33 cellular contexts compared by ENCODE assay signal in the genomic region with DNA sequence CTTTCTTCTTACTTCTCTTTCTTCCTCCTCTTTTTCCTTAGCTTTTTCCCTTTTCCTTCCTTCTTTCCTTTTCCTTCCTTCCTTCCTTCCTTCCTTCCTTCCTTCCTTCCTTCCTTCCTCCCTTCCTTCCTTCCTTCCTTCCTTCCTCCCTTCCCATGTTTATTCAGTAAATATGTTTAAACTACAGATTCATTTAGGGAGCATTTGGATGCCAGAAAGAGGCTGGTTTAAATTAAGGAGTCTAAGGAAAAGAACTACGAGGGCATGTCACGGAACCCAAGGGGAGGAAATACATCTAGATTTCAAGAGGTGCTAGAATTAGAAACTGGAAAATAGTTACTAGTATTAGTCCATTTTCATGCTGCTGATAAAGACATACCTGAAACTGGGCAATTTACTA.
"Had no signal": no experiment of that assay in that cellular context is flagged by ENCODE, and none has a peak within 500 bp of the region (broad histone marks: within the 10 kb centered on the region; RNA-seq: fewer than 3 reads in every experiment).

No MANE protein-coding gene starts in this region.

- H3K4me3 Mint-ChIP-seq: activated B cell treated with CpG ODN at 0.5 μM for 24 hours; activated CD4-positive, alpha-beta memory T cell treated with anti-CD3 and anti-CD28 coated beads for 36 hours; activated CD4-positive, alpha-beta T cell treated with anti-CD3 and anti-CD28 coated beads, Interleukin-2, amount 10 ng/mL, durations not matched to agents 24 days and 14 days; activated CD8-positive, alpha-beta T cell treated with anti-CD3 and anti-CD28 coated beads for 36 hours; activated naive CD4-positive, alpha-beta T cell treated with anti-CD3 and anti-CD28 coated beads for 36 hours; activated naive CD8-positive, alpha-beta T cell treated with anti-CD3 and anti-CD28 coated beads for 36 hours; activated T-cell treated with anti-CD3 and anti-CD28 coated beads, Interleukin-2, amount 50 U/mL, for 4 hours; activated T-cell treated with anti-CD3 and anti-CD28 coated beads, Interleukin-2, amount 50 U/mL, for 72 hours; activated T-helper 1 cell treated with anti-CD3 and anti-CD28 coated beads, Interleukin-12 subunit alpha, Interleukin-12 subunit beta, Interleukin-2, Interleukin-4 antibody, amounts not matched to agents 30 ng/mL and 10 ng/mL and 1 ng/mL, durations not matched to agents 14 hours and 24 hours and 36 hours; activated T-helper 17 cell treated with anti-CD3 and anti-CD28 coated beads, Interleukin-2, amount 50 U/mL, for 72 hours; T-helper 2 cell treated with Interferon-gamma antibody and Interleukin-4, amounts not matched to agents 5 μg/mL and 100 μg/mL, for 36 hours had no signal

- H3K4me1 ChIP-seq: adrenal gland, body of pancreas, breast epithelium had no signal

- H3K27me3 ChIP-seq: adrenal gland, body of pancreas, brain microvascular endothelial cell, breast epithelium had no signal

- H3K4me1 Mint-ChIP-seq: activated B cell treated with CpG ODN at 0.5 μM for 24 hours; activated CD4-positive, alpha-beta T cell treated with anti-CD3 and anti-CD28 coated beads, Interleukin-2, amount 10 ng/mL, durations not matched to agents 24 days and 14 days; activated naive CD8-positive, alpha-beta T cell treated with anti-CD3 and anti-CD28 coated beads for 36 hours; activated T-helper 17 cell treated with anti-CD3 and anti-CD28 coated beads, Interleukin-2, amount 50 U/mL, for 72 hours had no signal

- H3K9me3 ChIP-seq: adrenal gland, body of pancreas had no signal

- H3K36me3 ChIP-seq: adrenal gland, brain microvascular endothelial cell, breast epithelium had no signal

- DNase-seq: activated B cell treated with CpG ODN at 0.5 μM for 24 hours; activated CD4-positive, alpha-beta memory T cell treated with anti-CD3 and anti-CD28 coated beads for 36 hours; activated CD4-positive, alpha-beta T cell treated with anti-CD3 and anti-CD28 coated beads for 4 hours; activated CD4-positive, alpha-beta T cell treated with anti-CD3 and anti-CD28 coated beads, Interleukin-2, amount 10 ng/mL, durations not matched to agents 24 days and 14 days; activated CD4-positive, alpha-beta T cell treated with anti-CD3 and anti-CD28 coated beads, Interleukin-2, amount 50 U/mL, for 1 hour; activated CD4-positive, alpha-beta T cell treated with anti-CD3 and anti-CD28 coated beads, Interleukin-2, amount 50 U/mL, for 4 hours; activated CD4-positive, CD25-positive, alpha-beta regulatory T cell treated with anti-CD3 and anti-CD28 coated beads, Interleukin-2, amount 50 U/mL, for 72 hours; activated CD8-positive, alpha-beta memory T cell treated with anti-CD3 and anti-CD28 coated beads, Interleukin-2, amount 50 U/mL, for 4 hours; activated CD8-positive, alpha-beta T cell treated with anti-CD3 and anti-CD28 coated beads for 36 hours; activated effector memory CD4-positive, alpha-beta T cell treated with anti-CD3 and anti-CD28 coated beads, Interleukin-2, amount 50 U/mL, for 16 hours; activated gamma-delta T cell treated with Interleukin-2 at 50 U/mL for 16 hours; activated naive CD4-positive, alpha-beta T cell; activated naive CD4-positive, alpha-beta T cell treated with anti-CD3 and anti-CD28 coated beads for 36 hours; activated naive CD4-positive, alpha-beta T cell treated with anti-CD3 and anti-CD28 coated beads, Interleukin-2, amount 50 U/mL, for 16 hours; activated naive CD8-positive, alpha-beta T cell treated with anti-CD3 and anti-CD28 coated beads for 36 hours; activated T-cell treated with anti-CD3 and anti-CD28 coated beads for 4 hours; activated T-cell treated with anti-CD3 and anti-CD28 coated beads, Interleukin-2, amount 50 U/mL, for 1 hour; activated T-cell treated with anti-CD3 and anti-CD28 coated beads, Interleukin-2, amount 50 U/mL, for 4 hours; activated T-cell treated with anti-CD3 and anti-CD28 coated beads, Interleukin-2, amount 50 U/mL, for 72 hours; adrenal gland; amniotic stem cell; aorta; body of pancreas; brain microvascular endothelial cell; central memory CD4-positive, alpha-beta T cell; T-helper 2 cell; T-helper 9 cell had no signal

- H3K9me3 Mint-ChIP-seq: activated CD8-positive, alpha-beta T cell treated with anti-CD3 and anti-CD28 coated beads for 36 hours; activated T-cell treated with anti-CD3 and anti-CD28 coated beads, Interleukin-2, amount 50 U/mL, for 4 hours; activated T-helper 1 cell treated with anti-CD3 and anti-CD28 coated beads, Interleukin-12 subunit alpha, Interleukin-12 subunit beta, Interleukin-2, Interleukin-4 antibody, amounts not matched to agents 30 ng/mL and 10 ng/mL and 1 ng/mL, durations not matched to agents 14 hours and 24 hours and 36 hours; T-helper 2 cell treated with Interferon-gamma antibody and Interleukin-4, amounts not matched to agents 5 μg/mL and 100 μg/mL, for 36 hours had no signal

- H3K27ac ChIP-seq: adrenal gland, body of pancreas, brain microvascular endothelial cell, breast epithelium, VCaP had no signal

- H3K4me3 ChIP-seq: adrenal gland, body of pancreas, breast epithelium had no signal

- ATAC-seq: activated CD8-positive, alpha-beta T cell treated with anti-CD3 and anti-CD28 coated beads for 36 hours; activated naive CD4-positive, alpha-beta T cell treated with anti-CD3 and anti-CD28 coated beads, Interleukin-2, amount 50 U/mL, for 72 hours; activated T-cell treated with anti-CD3 and anti-CD28 coated beads, Interleukin-2, amount 50 U/mL, for 4 hours; activated T-cell treated with anti-CD3 and anti-CD28 coated beads, Interleukin-2, amount 50 U/mL, for 72 hours; activated T-helper 17 cell treated with anti-CD3 and anti-CD28 coated beads, Interleukin-2, amount 50 U/mL, for 72 hours; body of pancreas had no signal

- H3K27me3 Mint-ChIP-seq: activated B cell treated with CpG ODN at 0.5 μM for 24 hours; activated CD4-positive, alpha-beta memory T cell treated with anti-CD3 and anti-CD28 coated beads for 36 hours; activated CD4-positive, alpha-beta T cell treated with anti-CD3 and anti-CD28 coated beads, Interleukin-2, amount 10 ng/mL, durations not matched to agents 24 days and 14 days; activated CD8-positive, alpha-beta T cell treated with anti-CD3 and anti-CD28 coated beads for 36 hours; activated naive CD8-positive, alpha-beta T cell treated with anti-CD3 and anti-CD28 coated beads for 36 hours; activated T-helper 17 cell treated with anti-CD3 and anti-CD28 coated beads, Interleukin-2, amount 50 U/mL, for 72 hours had no signal

- H3K27ac Mint-ChIP-seq: activated B cell treated with CpG ODN at 0.5 μM for 24 hours; activated CD4-positive, alpha-beta memory T cell treated with anti-CD3 and anti-CD28 coated beads for 36 hours; activated CD4-positive, alpha-beta T cell treated with anti-CD3 and anti-CD28 coated beads, Interleukin-2, amount 10 ng/mL, durations not matched to agents 24 days and 14 days; activated CD8-positive, alpha-beta T cell treated with anti-CD3 and anti-CD28 coated beads for 36 hours; activated naive CD4-positive, alpha-beta T cell treated with anti-CD3 and anti-CD28 coated beads for 36 hours; activated naive CD4-positive, alpha-beta T cell treated with anti-CD3 and anti-CD28 coated beads, Interleukin-2, amount 50 U/mL, for 72 hours; activated naive CD8-positive, alpha-beta T cell treated with anti-CD3 and anti-CD28 coated beads for 36 hours; activated T-cell treated with anti-CD3 and anti-CD28 coated beads, Interleukin-2, amount 50 U/mL, for 72 hours; activated T-helper 1 cell treated with anti-CD3 and anti-CD28 coated beads, Interleukin-12 subunit alpha, Interleukin-12 subunit beta, Interleukin-2, Interleukin-4 antibody, amounts not matched to agents 30 ng/mL and 10 ng/mL and 1 ng/mL, durations not matched to agents 14 hours and 24 hours and 36 hours; activated T-helper 17 cell treated with anti-CD3 and anti-CD28 coated beads, Interleukin-2, amount 50 U/mL, for 72 hours; T-helper 2 cell treated with Interferon-gamma antibody and Interleukin-4, amounts not matched to agents 5 μg/mL and 100 μg/mL, for 36 hours had no signal

- H3K36me3 Mint-ChIP-seq: activated CD4-positive, alpha-beta memory T cell treated with anti-CD3 and anti-CD28 coated beads for 36 hours; activated naive CD4-positive, alpha-beta T cell treated with anti-CD3 and anti-CD28 coated beads, Interleukin-2, amount 50 U/mL, for 72 hours; activated naive CD8-positive, alpha-beta T cell treated with anti-CD3 and anti-CD28 coated beads for 36 hours had no signal
